11 cellular contexts compared by ENCODE assay signal in the genomic region with DNA sequence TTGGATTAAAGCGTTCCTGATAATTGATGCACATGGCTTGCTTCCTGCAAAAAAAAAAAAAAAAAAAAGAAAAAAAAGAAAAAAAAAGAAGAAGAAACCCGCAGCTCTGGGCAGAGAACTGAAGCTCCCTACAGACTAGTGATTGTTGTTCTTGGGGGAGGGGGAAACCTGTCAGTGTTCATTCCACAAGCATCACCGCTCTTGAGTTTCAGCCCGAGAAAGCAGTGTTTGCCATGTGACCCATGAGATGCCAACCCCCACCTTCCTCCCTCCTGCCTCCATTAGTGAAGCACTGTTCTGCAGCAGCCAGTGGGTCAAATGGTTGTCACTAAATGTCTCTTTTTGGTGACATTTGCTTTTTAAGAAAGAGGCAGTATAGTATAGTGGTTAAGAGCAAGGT. TPM values are rescaled to one million over a fixed set of nuclear protein-coding genes. Genes with fewer than 3 reads are reported as not detected.
DNase-seq lines count a peak whose midpoint lies in the region; ATAC-seq, FAIRE-seq and TF ChIP-seq lines count a peak whose summit lies in the region.
"Had no signal": no experiment of that assay in that cellular context is flagged by ENCODE, and none has a peak within 500 bp of the region (broad histone marks: within the 10 kb centered on the region; RNA-seq: fewer than 3 reads in every experiment).

No MANE protein-coding gene starts in this region.

- no peak for TF ChIP-seq CTCF in A549 (IDR thresholded peaks at IDR 0.05)
- TF ChIP-seq CTCF in chondrocyte (IDR thresholded peaks at IDR 0.05) = no peak
- TF ChIP-seq CTCF in left lung (IDR thresholded peaks at IDR 0.05) = no peak
- no peak for TF ChIP-seq CTCF in CD14-positive monocyte (IDR thresholded peaks at IDR 0.05)

- H3K36me3 Mint-ChIP-seq in chondrocyte (ENCODE audit: low read depth) (no peaks in the 10 kb centered on the region), CD14-positive monocyte (peaks cover 0 to 3% of the 10 kb centered on the region in 2 donors)

- no peaks in the 10 kb centered on the region for H3K36me3 ChIP-seq in HUES64 (ENCODE audit: insufficient read depth, low read length)
- no peaks in the 10 kb centered on the region for H3K36me3 ChIP-seq in left lung

- TF ChIP-seq EP300 in A549 (IDR thresholded peaks at IDR 0.05) = no peak

- no peaks in the 10 kb centered on the region for H3K27me3 Mint-ChIP-seq in chondrocyte (ENCODE audit: low read depth)
- H3K27me3 Mint-ChIP-seq in CD14-positive monocyte (ENCODE audit: low read depth in 3 of 3) = peaks cover 18 to 26% (median 21%) of the 10 kb centered on the region in 3 donors

- no peak overlapping the region for H3K27ac Mint-ChIP-seq in chondrocyte (ENCODE audit: unreplicated experiment)
- no peak overlapping the region for H3K27ac Mint-ChIP-seq in CD14-positive monocyte

- DNase-seq in A549 (ENCODE audit: low read depth in 1 of 2, low spot score in 1 of 2) (no peak), chondrocyte (ENCODE audit: low spot score) (no peak), left lung (no peak), occipital lobe (lab: John Stamatoyannopoulos, UW) (no peak), NCI-H1930 (lab: John Stamatoyannopoulos, UW) (no peak), CD14-positive monocyte (ENCODE audit: low spot score) (no peak)
- DNase-seq: erythroblast, left cardiac atrium, NCI-H2081 had no signal

- 94% methylated on average over 4 of the region's 4 CpGs for WGBS in A549 (ENCODE audit: missing lambda C conversion rate)
- WGBS in HUES64 = 6% methylated on average over 4 of the region's 4 CpGs

- POLR2A ChIA-PET in A549 (lab: Yijun Ruan, JAX) = interaction anchor here (1.6 kb wide), 1 partner anchor 70 kb away, joined by 4 read pairs; no protein-coding TSS in a partner anchor

- H3K9ac ChIP-seq in HUES64 (ENCODE audit: low read depth, low read length) = no peak overlapping the region

- peak overlapping the region; percentile 84 for H3K4me2 ChIP-seq in A549

- H3K4me1 ChIP-seq in A549 (peaks cover 37% of the 10 kb centered on the region), HUES64 (ENCODE audit: insufficient read depth, low read length) (peaks cover 21% of the 10 kb centered on the region), left lung (peaks cover 0 to 20% of the 10 kb centered on the region in 2 donors)

- CTCF ChIA-PET in A549 (lab: Yijun Ruan, JAX) = interaction anchor here (0.6 to 2.2 kb wide), 10 partner anchors 9 to 281 kb away, joined by 3 to 12 read pairs (median 5); partner anchors contain the start of gene STX8

- H3K4me3 Mint-ChIP-seq in chondrocyte (ENCODE audit: unreplicated experiment) (peak overlapping the region; percentile 75), CD14-positive monocyte (peak overlapping the region in 1 of 2 donors; percentile 87)

- H3K4me3 ChIP-seq in A549 (no peak overlapping the region), HUES64 (ENCODE audit: low read length) (peak overlapping the region; percentile 73), left lung (peak overlapping the region in 1 of 2 donors; percentile 58)

- intact Hi-C loops in left lung (cut with DNase I) = no loop called here
- intact Hi-C loops in CD14-positive monocyte (cut with micrococcal nuclease) = no loop called here

- H3K27me3 ChIP-seq in HUES64 (ENCODE audit: insufficient read depth, low read length) (peaks cover 23% of the 10 kb centered on the region), left lung (peaks cover 15 to 51% of the 10 kb centered on the region in 2 donors)

- H3K9me3 ChIP-seq in A549 (no peaks in the 10 kb centered on the region), HUES64 (ENCODE audit: insufficient read depth, low read depth, low read length) (no peaks in the 10 kb centered on the region), left lung (no peaks in the 10 kb centered on the region)

- peak overlapping the region in 1 of 2 experiments; percentile 71; a peak in 1 of 6 replicates for H3K27ac ChIP-seq in A549
- H3K27ac ChIP-seq in HUES64 (ENCODE audit: low read depth, low read length) = no peak overlapping the region
- H3K27ac ChIP-seq in left lung = no peak overlapping the region

- peaks cover 46% of the 10 kb centered on the region for H3K4me1 Mint-ChIP-seq in chondrocyte (ENCODE audit: low read depth)
- H3K4me1 Mint-ChIP-seq in CD14-positive monocyte = peaks cover 23% of the 10 kb centered on the region

- ATAC-seq in A549 (no peak), left lung (peak; percentile 8), HG03025 (IDR thresholded peaks at IDR 0.05; ENCODE audit: low FRiP score, unreplicated experiment) (no peak)
- ATAC-seq: left cardiac atrium had no signal

- no peak for FAIRE-seq in A549 (lab: Jason Lieb, UNC)

- no peak for TF ChIP-seq POLR2A in A549 (IDR thresholded peaks at IDR 0.05; ENCODE audit: low read length)

- H3K9me3 Mint-ChIP-seq in chondrocyte (ENCODE audit: low read depth) (no peaks in the 10 kb centered on the region), CD14-positive monocyte (peaks cover 0 to 6% (median 2%) of the 10 kb centered on the region in 7 donors)

- no peak for TF ChIP-seq RAD21 in A549 (conservative IDR thresholded peaks at IDR 0.05 in 1 of 2, IDR thresholded peaks at IDR 0.05 in 1 of 2)

TF ChIP-seq in A549, 52 proteins besides CTCF, POLR2A, EP300 and RAD21:
- TF ChIP-seq, protein P1, sequence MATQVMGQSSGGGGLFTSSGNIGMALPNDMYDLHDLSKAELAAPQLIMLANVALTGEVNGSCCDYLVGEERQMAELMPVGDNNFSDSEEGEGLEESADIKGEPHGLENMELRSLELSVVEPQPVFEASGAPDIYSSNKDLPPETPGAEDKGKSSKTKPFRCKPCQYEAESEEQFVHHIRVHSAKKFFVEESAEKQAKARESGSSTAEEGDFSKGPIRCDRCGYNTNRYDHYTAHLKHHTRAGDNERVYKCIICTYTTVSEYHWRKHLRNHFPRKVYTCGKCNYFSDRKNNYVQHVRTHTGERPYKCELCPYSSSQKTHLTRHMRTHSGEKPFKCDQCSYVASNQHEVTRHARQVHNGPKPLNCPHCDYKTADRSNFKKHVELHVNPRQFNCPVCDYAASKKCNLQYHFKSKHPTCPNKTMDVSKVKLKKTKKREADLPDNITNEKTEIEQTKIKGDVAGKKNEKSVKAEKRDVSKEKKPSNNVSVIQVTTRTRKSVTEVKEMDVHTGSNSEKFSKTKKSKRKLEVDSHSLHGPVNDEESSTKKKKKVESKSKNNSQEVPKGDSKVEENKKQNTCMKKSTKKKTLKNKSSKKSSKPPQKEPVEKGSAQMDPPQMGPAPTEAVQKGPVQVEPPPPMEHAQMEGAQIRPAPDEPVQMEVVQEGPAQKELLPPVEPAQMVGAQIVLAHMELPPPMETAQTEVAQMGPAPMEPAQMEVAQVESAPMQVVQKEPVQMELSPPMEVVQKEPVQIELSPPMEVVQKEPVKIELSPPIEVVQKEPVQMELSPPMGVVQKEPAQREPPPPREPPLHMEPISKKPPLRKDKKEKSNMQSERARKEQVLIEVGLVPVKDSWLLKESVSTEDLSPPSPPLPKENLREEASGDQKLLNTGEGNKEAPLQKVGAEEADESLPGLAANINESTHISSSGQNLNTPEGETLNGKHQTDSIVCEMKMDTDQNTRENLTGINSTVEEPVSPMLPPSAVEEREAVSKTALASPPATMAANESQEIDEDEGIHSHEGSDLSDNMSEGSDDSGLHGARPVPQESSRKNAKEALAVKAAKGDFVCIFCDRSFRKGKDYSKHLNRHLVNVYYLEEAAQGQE (IDR thresholded peaks at IDR 0.05) = no peak

RNA-seq across cellular contexts. Expression of gene USP43, which starts 1.7 kb away (rescaled TPM):
- 3.4 and 4.9 TPM in 2 replicates for polyA plus RNA-seq in A549 (2011; rRNA removed)
- polyA plus RNA-seq in A549 (2012; cell fraction: cytosol; rRNA removed) = 3.2 and 3.9 TPM in 2 replicates
- polyA plus RNA-seq in A549 (2012; cell fraction: nucleus; rRNA removed) = 17.3 and 19.4 TPM in 2 replicates
- 3.8 to 4.9 TPM (median 4.0 TPM) in 3 replicates for polyA plus RNA-seq in A549 (2017; fragmentation: RNase III; extraction: RNeasy Plus Mini Kit Qiagen cat#74134 plus additional on column Dnase treatment)
- polyA minus RNA-seq in A549 (2011; rRNA and poly(A)+ RNA removed) = 6.9 and 7.9 TPM in 2 replicates
- polyA plus RNA-seq in HUES64 (2013, experiment 1 of 2) = 1.8 TPM
- 1.5 TPM for polyA plus RNA-seq in HUES64 (2013, experiment 2 of 2)
- total RNA-seq in chondrocyte = 2.6 to 4.3 TPM (median 2.7 TPM) in 3 replicates
- 1 to 10 TPM; 4.9 to 6.2 TPM for total RNA-seq in left lung
- 3.6 TPM for total RNA-seq in occipital lobe
- polyA plus RNA-seq in CD14-positive monocyte = under 1 TPM in 1 of 2 donors, not detected in 1; 0.05 TPM
